Comparison of ENCODE assay signal across 29 cellular contexts in genomic region chr20:8690074-8690473, GRCh38.
"Had no signal": no experiment of that assay in that cellular context is flagged by ENCODE, and none has a peak within 500 bp of the region (broad histone marks: within the 10 kb centered on the region; RNA-seq: fewer than 3 reads in every experiment).

No MANE protein-coding gene starts in this region.

- H3K9me3 Mint-ChIP-seq: effector memory CD8-positive, alpha-beta T cell had no signal

- H3K4me3 ChIP-seq: colonic mucosa, coronary artery, dorsolateral prefrontal cortex, esophagus muscularis mucosa, esophagus squamous epithelium, gastrocnemius medialis, gastroesophageal sphincter, heart left ventricle, heart right ventricle had no signal

- H3K4me1 ChIP-seq: colonic mucosa, esophagus squamous epithelium, foreskin keratinocyte, gastrocnemius medialis, heart left ventricle, heart right ventricle had no signal

- H3K27me3 ChIP-seq: colonic mucosa, dorsolateral prefrontal cortex, esophagus muscularis mucosa, esophagus squamous epithelium, foreskin keratinocyte, gastrocnemius medialis, gastroesophageal sphincter, heart left ventricle, heart right ventricle had no signal

- ATAC-seq: effector memory CD8-positive, alpha-beta T cell; esophagus mucosa; foreskin keratinocyte; gastrocnemius medialis; gastroesophageal sphincter; heart left ventricle; heart right ventricle had no signal

- H3K4me3 Mint-ChIP-seq: dendritic cell treated with granulocyte-macrophage colony-stimulating factor and Interleukin-4, amounts not matched to agents 40 ng/mL and 50 ng/mL, for 4 days; effector memory CD8-positive, alpha-beta T cell; endodermal cell had no signal

- H3K36me3 ChIP-seq: colonic mucosa, esophagus squamous epithelium, gastrocnemius medialis had no signal

- DNase-seq: colonic mucosa; cortex of kidney; dermis blood vessel endothelial cell; dorsolateral prefrontal cortex; effector CD4-positive, alpha-beta T cell; effector CD8-positive, alpha-beta T cell; effector memory CD4-positive, alpha-beta T cell; effector memory CD8-positive, alpha-beta T cell; endodermal cell; erythroblast; esophagus squamous epithelium; foreskin fibroblast; foreskin keratinocyte; foreskin melanocyte; gastrocnemius medialis; glutamatergic neuron; head of caudate nucleus; heart left ventricle; heart right ventricle had no signal

- H3K9me3 ChIP-seq: colonic mucosa, gastrocnemius medialis had no signal

- FAIRE-seq: colon, endometrium, endothelial cell of umbilical vein, frontal cortex had no signal

- H3K27me3 Mint-ChIP-seq: dendritic cell treated with granulocyte-macrophage colony-stimulating factor and Interleukin-4, amounts not matched to agents 40 ng/mL and 50 ng/mL, for 4 days; effector memory CD8-positive, alpha-beta T cell had no signal

- H3K4me1 Mint-ChIP-seq: endodermal cell had no signal

- H3K27ac Mint-ChIP-seq: dendritic cell treated with granulocyte-macrophage colony-stimulating factor and Interleukin-4, amounts not matched to agents 40 ng/mL and 50 ng/mL, for 4 days; effector memory CD8-positive, alpha-beta T cell; endodermal cell had no signal

- H3K27ac ChIP-seq: colonic mucosa, coronary artery, dorsolateral prefrontal cortex, epithelial cell of prostate, esophagus muscularis mucosa, esophagus squamous epithelium, foreskin keratinocyte, gastrocnemius medialis, gastroesophageal sphincter, heart left ventricle, heart right ventricle had no signal
